ENCODE assay signal across 22 cellular contexts in genomic region chr19:18900700-18901502, GRCh38. TPM values are rescaled to one million over a fixed set of nuclear protein-coding genes. Genes with fewer than 3 reads are reported as not detected.
DNase-seq lines count a peak whose midpoint lies in the region; ATAC-seq and TF ChIP-seq lines count a peak whose summit lies in the region.
"Had no signal": no experiment of that assay in that cellular context is flagged by ENCODE, and none has a peak within 500 bp of the region (broad histone marks: within the 10 kb centered on the region; RNA-seq: fewer than 3 reads in every experiment).

No MANE protein-coding gene starts in this region.

- peaks cover 20% of the 10 kb centered on the region for H3K36me3 Mint-ChIP-seq in activated CD8-positive, alpha-beta T cell treated with anti-CD3 and anti-CD28 coated beads for 36 hours (ENCODE audit: low read depth)
- H3K36me3 Mint-ChIP-seq in activated CD8-positive, alpha-beta T cell treated with anti-CD3 and anti-CD28 coated beads, Interleukin-2, amount 10 ng/mL, durations not matched to agents 7 days and 5 days (ENCODE audit: low read depth): peaks cover 14% of the 10 kb centered on the region
- peaks cover 8% of the 10 kb centered on the region for H3K36me3 Mint-ChIP-seq in chondrocyte (ENCODE audit: low read depth)
- H3K36me3 Mint-ChIP-seq in activated T-helper 1 cell treated with anti-CD3 and anti-CD28 coated beads, Interleukin-12 subunit alpha, Interleukin-12 subunit beta, Interleukin-2, Interleukin-4 antibody, amounts not matched to agents 30 ng/mL and 10 ng/mL and 1 ng/mL, durations not matched to agents 14 hours and 24 hours and 36 hours (ENCODE audit: low read depth): peaks cover 6% of the 10 kb centered on the region

- H3K4me3 ChIP-seq in HEK293 (ENCODE audit: low read depth, low read length) (no peak overlapping the region), upper lobe of right lung (no peak overlapping the region)
- H3K4me3 ChIP-seq: GM23248 had no signal

- peaks cover 7% of the 10 kb centered on the region for H3K27me3 ChIP-seq in upper lobe of right lung

- ATAC-seq in activated CD8-positive, alpha-beta T cell treated with anti-CD3 and anti-CD28 coated beads for 36 hours: no peak
- no peak for ATAC-seq in activated CD8-positive, alpha-beta T cell treated with anti-CD3 and anti-CD28 coated beads, Interleukin-2, amount 10 ng/mL, durations not matched to agents 7 days and 5 days
- no peak for ATAC-seq in upper lobe of right lung
- ATAC-seq: Panc1 had no signal

- H3K27ac ChIP-seq in HEK293 (ENCODE audit: extremely low read depth, low read depth, low read length) (no peak overlapping the region), upper lobe of right lung (no peak overlapping the region)
- H3K27ac ChIP-seq: 22Rv1, GM23248 had no signal

- H3K4me1 Mint-ChIP-seq in activated CD8-positive, alpha-beta T cell treated with anti-CD3 and anti-CD28 coated beads for 36 hours (ENCODE audit: low read depth): peaks cover 2% of the 10 kb centered on the region
- H3K4me1 Mint-ChIP-seq in activated CD8-positive, alpha-beta T cell treated with anti-CD3 and anti-CD28 coated beads, Interleukin-2, amount 10 ng/mL, durations not matched to agents 7 days and 5 days (ENCODE audit: low read depth): peaks cover 11% of the 10 kb centered on the region
- peaks cover 3% of the 10 kb centered on the region for H3K4me1 Mint-ChIP-seq in chondrocyte (ENCODE audit: low read depth)
- no peaks in the 10 kb centered on the region for H3K4me1 Mint-ChIP-seq in activated T-helper 1 cell treated with anti-CD3 and anti-CD28 coated beads, Interleukin-12 subunit alpha, Interleukin-12 subunit beta, Interleukin-2, Interleukin-4 antibody, amounts not matched to agents 30 ng/mL and 10 ng/mL and 1 ng/mL, durations not matched to agents 14 hours and 24 hours and 36 hours (ENCODE audit: low read depth)

- CTCF ChIA-PET in activated CD8-positive, alpha-beta T cell treated with anti-CD3 and anti-CD28 coated beads for 36 hours (lab: Charles Lee): no interaction called here
- CTCF ChIA-PET in activated CD8-positive, alpha-beta T cell treated with anti-CD3 and anti-CD28 coated beads, Interleukin-2, amount 10 ng/mL, durations not matched to agents 7 days and 5 days (lab: Charles Lee): no interaction called here
- CTCF ChIA-PET in HEK293 (lab: Yijun Ruan, JAX): interaction anchor here (0.5 to 0.9 kb wide), 3 partner anchors 25 to 212 kb away, joined by 3 to 8 read pairs (median 4); no protein-coding TSS in a partner anchor

- no peaks in the 10 kb centered on the region for H3K4me1 ChIP-seq in HEK293 (ENCODE audit: control insufficient read depth, insufficient read depth, low read length)
- no peaks in the 10 kb centered on the region for H3K4me1 ChIP-seq in upper lobe of right lung

- POLR2A ChIA-PET in activated CD8-positive, alpha-beta T cell treated with anti-CD3 and anti-CD28 coated beads for 36 hours (lab: Charles Lee): no interaction called here
- POLR2A ChIA-PET in activated CD8-positive, alpha-beta T cell treated with anti-CD3 and anti-CD28 coated beads, Interleukin-2, amount 10 ng/mL, durations not matched to agents 7 days and 5 days (lab: Charles Lee): no interaction called here
- POLR2A ChIA-PET in HEK293 (lab: Yijun Ruan, JAX): interaction anchor here (1.4 kb wide), 1 partner anchor 18 kb away, joined by 4 read pairs; the partner anchor contains the start of genes COPE and DDX49

- no peaks in the 10 kb centered on the region for H3K9me3 Mint-ChIP-seq in activated CD8-positive, alpha-beta T cell treated with anti-CD3 and anti-CD28 coated beads for 36 hours
- no peaks in the 10 kb centered on the region for H3K9me3 Mint-ChIP-seq in activated CD8-positive, alpha-beta T cell treated with anti-CD3 and anti-CD28 coated beads, Interleukin-2, amount 10 ng/mL, durations not matched to agents 7 days and 5 days (ENCODE audit: insufficient read depth)
- no peaks in the 10 kb centered on the region for H3K9me3 Mint-ChIP-seq in chondrocyte (ENCODE audit: low read depth)
- H3K9me3 Mint-ChIP-seq in activated T-helper 1 cell treated with anti-CD3 and anti-CD28 coated beads, Interleukin-12 subunit alpha, Interleukin-12 subunit beta, Interleukin-2, Interleukin-4 antibody, amounts not matched to agents 30 ng/mL and 10 ng/mL and 1 ng/mL, durations not matched to agents 14 hours and 24 hours and 36 hours: no peaks in the 10 kb centered on the region
- H3K9me3 Mint-ChIP-seq: H9 had no signal

- no peak overlapping the region for H3K27ac Mint-ChIP-seq in activated CD8-positive, alpha-beta T cell treated with anti-CD3 and anti-CD28 coated beads for 36 hours
- H3K27ac Mint-ChIP-seq in activated CD8-positive, alpha-beta T cell treated with anti-CD3 and anti-CD28 coated beads, Interleukin-2, amount 10 ng/mL, durations not matched to agents 7 days and 5 days: no peak overlapping the region
- no peak overlapping the region for H3K27ac Mint-ChIP-seq in chondrocyte (ENCODE audit: unreplicated experiment)
- no peak overlapping the region for H3K27ac Mint-ChIP-seq in activated T-helper 1 cell treated with anti-CD3 and anti-CD28 coated beads, Interleukin-12 subunit alpha, Interleukin-12 subunit beta, Interleukin-2, Interleukin-4 antibody, amounts not matched to agents 30 ng/mL and 10 ng/mL and 1 ng/mL, durations not matched to agents 14 hours and 24 hours and 36 hours
- H3K27ac Mint-ChIP-seq: H9 had no signal

- intact Hi-C loops in activated CD8-positive, alpha-beta T cell treated with anti-CD3 and anti-CD28 coated beads for 36 hours (cut with micrococcal nuclease): no loop called here
- intact Hi-C loops in upper lobe of right lung (cut with DNase I): no loop called here
- intact Hi-C loops in activated T-helper 1 cell treated with anti-CD3 and anti-CD28 coated beads, Interleukin-12 subunit alpha, Interleukin-12 subunit beta, Interleukin-2, Interleukin-4 antibody, amounts not matched to agents 30 ng/mL and 10 ng/mL and 1 ng/mL, durations not matched to agents 14 hours and 24 hours and 36 hours (cut with micrococcal nuclease): no loop called here

- no peaks in the 10 kb centered on the region for H3K9me3 ChIP-seq in HEK293 (ENCODE audit: control insufficient read depth, insufficient read depth, low read depth, low read length)
- H3K9me3 ChIP-seq in upper lobe of right lung: no peaks in the 10 kb centered on the region

- H3K4me3 Mint-ChIP-seq in activated CD8-positive, alpha-beta T cell treated with anti-CD3 and anti-CD28 coated beads for 36 hours: no peak overlapping the region
- no peak overlapping the region for H3K4me3 Mint-ChIP-seq in activated CD8-positive, alpha-beta T cell treated with anti-CD3 and anti-CD28 coated beads, Interleukin-2, amount 10 ng/mL, durations not matched to agents 7 days and 5 days
- H3K4me3 Mint-ChIP-seq in chondrocyte (ENCODE audit: unreplicated experiment): no peak overlapping the region
- H3K4me3 Mint-ChIP-seq in activated T-helper 1 cell treated with anti-CD3 and anti-CD28 coated beads, Interleukin-12 subunit alpha, Interleukin-12 subunit beta, Interleukin-2, Interleukin-4 antibody, amounts not matched to agents 30 ng/mL and 10 ng/mL and 1 ng/mL, durations not matched to agents 14 hours and 24 hours and 36 hours: no peak overlapping the region
- H3K4me3 Mint-ChIP-seq: H9 had no signal

- peaks cover 12% of the 10 kb centered on the region for H3K27me3 Mint-ChIP-seq in activated CD8-positive, alpha-beta T cell treated with anti-CD3 and anti-CD28 coated beads for 36 hours
- H3K27me3 Mint-ChIP-seq in activated CD8-positive, alpha-beta T cell treated with anti-CD3 and anti-CD28 coated beads, Interleukin-2, amount 10 ng/mL, durations not matched to agents 7 days and 5 days (ENCODE audit: low read depth): peaks cover 14% of the 10 kb centered on the region
- no peaks in the 10 kb centered on the region for H3K27me3 Mint-ChIP-seq in chondrocyte (ENCODE audit: low read depth)
- H3K27me3 Mint-ChIP-seq in activated T-helper 1 cell treated with anti-CD3 and anti-CD28 coated beads, Interleukin-12 subunit alpha, Interleukin-12 subunit beta, Interleukin-2, Interleukin-4 antibody, amounts not matched to agents 30 ng/mL and 10 ng/mL and 1 ng/mL, durations not matched to agents 14 hours and 24 hours and 36 hours (ENCODE audit: insufficient read depth): peaks cover 13% of the 10 kb centered on the region

- H3K36me3 ChIP-seq in HEK293 (ENCODE audit: control insufficient read depth in 2 of 2, insufficient read depth in 1 of 2, low read length in 2 of 2): peaks cover 0 to 54% of the 10 kb centered on the region in 2 experiments; a peak in 2 of 3 replicates
- H3K36me3 ChIP-seq in upper lobe of right lung: peaks cover 57% of the 10 kb centered on the region

- TF ChIP-seq CTCF in activated CD8-positive, alpha-beta T cell treated with anti-CD3 and anti-CD28 coated beads for 36 hours (IDR thresholded peaks at IDR 0.05): no peak
- TF ChIP-seq CTCF in HEK293 (tag by site-specific recombination; IDR thresholded peaks at IDR 0.05) (no peak), chondrocyte (IDR thresholded peaks at IDR 0.05) (no peak), upper lobe of right lung (IDR thresholded peaks at IDR 0.05) (no peak)

- DNase-seq in activated CD8-positive, alpha-beta T cell treated with anti-CD3 and anti-CD28 coated beads for 36 hours: peak; percentile 12
- no peak for DNase-seq in activated CD8-positive, alpha-beta T cell treated with anti-CD3 and anti-CD28 coated beads, Interleukin-2, amount 10 ng/mL, durations not matched to agents 7 days and 5 days
- peak; percentile 81 for DNase-seq in chondrocyte (ENCODE audit: low spot score)
- peak; percentile 52 for DNase-seq in upper lobe of right lung
- no peak for DNase-seq in Ammon's horn (ENCODE audit: low spot score)
- no peak for DNase-seq in activated T-helper 1 cell treated with anti-CD3 and anti-CD28 coated beads, Interleukin-12 subunit alpha, Interleukin-12 subunit beta, Interleukin-2, Interleukin-4 antibody, amounts not matched to agents 30 ng/mL and 10 ng/mL and 1 ng/mL, durations not matched to agents 14 hours and 24 hours and 36 hours (ENCODE audit: low spot score)
- DNase-seq: DMS153, GM23248, H9, IMR-90, NCI-H1092 treated with DMSO at 0.1 percent for 48 hours, NCI-H1436, NCI-H187, NCI-H2081 treated with DMSO at 0.1 percent for 48 hours, NCI-H2171, NCI-H226, NCI-H510A, NCI-H69, SHP77 treated with DMSO at 0.1 percent for 48 hours had no signal

RNA-seq across cellular contexts. Expression of gene CERS1, which starts 4.9 kb away (rescaled TPM):
- under 1 TPM; 0.18 to 0.36 TPM for total RNA-seq in activated CD8-positive, alpha-beta T cell treated with anti-CD3 and anti-CD28 coated beads for 36 hours
- total RNA-seq in activated CD8-positive, alpha-beta T cell treated with anti-CD3 and anti-CD28 coated beads, Interleukin-2, amount 10 ng/mL, durations not matched to agents 7 days and 5 days: not detected
- total RNA-seq in chondrocyte (4.3 to 10.2 TPM (median 8.4 TPM) in 3 replicates), upper lobe of right lung (not detected)
- total RNA-seq in activated T-helper 1 cell treated with anti-CD3 and anti-CD28 coated beads, Interleukin-12 subunit alpha, Interleukin-12 subunit beta, Interleukin-2, Interleukin-4 antibody, amounts not matched to agents 30 ng/mL and 10 ng/mL and 1 ng/mL, durations not matched to agents 14 hours and 24 hours and 36 hours: not detected in 2 replicates

RNA-seq across cellular contexts. Expression of gene COPE, which starts 18.3 kb away (rescaled TPM):
- 100 to 1,000 TPM; 179 to 183 TPM for total RNA-seq in activated CD8-positive, alpha-beta T cell treated with anti-CD3 and anti-CD28 coated beads for 36 hours
- total RNA-seq in activated CD8-positive, alpha-beta T cell treated with anti-CD3 and anti-CD28 coated beads, Interleukin-2, amount 10 ng/mL, durations not matched to agents 7 days and 5 days: 100 to 1,000 TPM; 248 to 264 TPM
- 175 to 205 TPM (median 189 TPM) in 3 replicates for total RNA-seq in chondrocyte
- 141 TPM for total RNA-seq in upper lobe of right lung
- total RNA-seq in activated T-helper 1 cell treated with anti-CD3 and anti-CD28 coated beads, Interleukin-12 subunit alpha, Interleukin-12 subunit beta, Interleukin-2, Interleukin-4 antibody, amounts not matched to agents 30 ng/mL and 10 ng/mL and 1 ng/mL, durations not matched to agents 14 hours and 24 hours and 36 hours: 221 and 229 TPM in 2 replicates

RNA-seq across cellular contexts. Expression of gene DDX49, which starts 18.6 kb away (rescaled TPM):
- 10 to 100 TPM; 61.0 to 61.6 TPM for total RNA-seq in activated CD8-positive, alpha-beta T cell treated with anti-CD3 and anti-CD28 coated beads for 36 hours
- total RNA-seq in activated CD8-positive, alpha-beta T cell treated with anti-CD3 and anti-CD28 coated beads, Interleukin-2, amount 10 ng/mL, durations not matched to agents 7 days and 5 days: 10 to 100 TPM; 56.1 to 57.3 TPM
- total RNA-seq in chondrocyte (47.0 to 57.4 TPM (median 50.6 TPM) in 3 replicates), upper lobe of right lung (45.9 TPM)
- total RNA-seq in activated T-helper 1 cell treated with anti-CD3 and anti-CD28 coated beads, Interleukin-12 subunit alpha, Interleukin-12 subunit beta, Interleukin-2, Interleukin-4 antibody, amounts not matched to agents 30 ng/mL and 10 ng/mL and 1 ng/mL, durations not matched to agents 14 hours and 24 hours and 36 hours: 101 and 114 TPM in 2 replicates

RNA-seq across cellular contexts. Expression of gene HOMER3, which starts 40.1 kb away (rescaled TPM):
- total RNA-seq in activated CD8-positive, alpha-beta T cell treated with anti-CD3 and anti-CD28 coated beads for 36 hours: under 1 TPM; 0.36 to 0.51 TPM
- not detected for total RNA-seq in activated CD8-positive, alpha-beta T cell treated with anti-CD3 and anti-CD28 coated beads, Interleukin-2, amount 10 ng/mL, durations not matched to agents 7 days and 5 days
- total RNA-seq in chondrocyte (34.5 to 54.7 TPM (median 50.6 TPM) in 3 replicates), upper lobe of right lung (29.3 TPM)
- 0.29 and 0.75 TPM in 2 replicates for total RNA-seq in activated T-helper 1 cell treated with anti-CD3 and anti-CD28 coated beads, Interleukin-12 subunit alpha, Interleukin-12 subunit beta, Interleukin-2, Interleukin-4 antibody, amounts not matched to agents 30 ng/mL and 10 ng/mL and 1 ng/mL, durations not matched to agents 14 hours and 24 hours and 36 hours

Comparison
In these comparisons a context has a peak if more than half of its experiments do, and no peak if none do; other contexts are left out.
1. DNase-seq: peak in activated CD8-positive, alpha-beta T cell treated with anti-CD3 and anti-CD28 coated beads for 36 hours (single experiment), chondrocyte (single experiment) and upper lobe of right lung (single experiment); none in activated CD8-positive, alpha-beta T cell treated with anti-CD3 and anti-CD28 coated beads, Interleukin-2, amount 10 ng/mL, durations not matched to agents 7 days and 5 days (single experiment), Ammon's horn (single experiment) and activated T-helper 1 cell treated with anti-CD3 and anti-CD28 coated beads, Interleukin-12 subunit alpha, Interleukin-12 subunit beta, Interleukin-2, Interleukin-4 antibody, amounts not matched to agents 30 ng/mL and 10 ng/mL and 1 ng/mL, durations not matched to agents 14 hours and 24 hours and 36 hours (single experiment).